In the genomic region with DNA sequence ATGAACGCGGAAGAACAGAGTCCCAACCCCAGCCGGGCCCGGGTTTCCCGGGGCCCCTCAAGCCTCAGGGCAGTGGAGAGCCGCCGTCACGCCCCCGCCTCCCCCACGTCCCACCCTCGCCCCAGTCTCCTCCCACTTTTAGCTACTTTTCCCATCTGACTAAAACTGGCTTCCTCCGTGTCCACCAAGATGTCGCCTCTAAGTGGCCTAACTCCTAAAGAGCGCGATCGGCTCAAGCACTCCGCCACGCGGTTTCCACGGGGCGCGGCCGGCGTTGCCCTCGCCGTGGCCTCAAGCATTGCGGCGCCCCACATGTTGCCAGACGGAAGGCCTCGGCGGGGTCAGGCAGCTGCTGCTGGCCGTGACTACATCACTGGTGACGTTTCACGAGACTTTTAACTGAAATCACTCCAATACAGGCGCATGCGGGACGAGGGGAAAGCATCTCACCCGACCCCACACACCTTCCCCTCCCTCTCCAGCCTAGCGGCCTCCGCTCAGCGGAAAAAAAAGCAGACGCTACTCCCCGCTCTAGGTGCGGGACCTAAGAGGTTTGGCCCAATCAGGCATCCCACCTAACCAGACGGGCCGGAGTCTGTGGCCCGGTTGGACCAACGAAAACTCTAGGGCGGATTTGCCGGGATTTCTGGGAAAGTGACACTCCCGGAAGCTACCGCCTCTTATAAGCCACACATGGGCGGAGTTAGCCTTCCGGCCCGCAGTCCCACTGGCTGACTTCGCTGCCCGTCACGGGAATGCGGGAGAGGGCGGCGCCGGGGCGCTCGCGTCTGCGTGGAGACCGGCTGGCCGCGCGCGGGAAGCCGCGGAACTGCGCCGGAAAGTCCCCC, we compare ENCODE assay signal across 1 cellular context.
TF ChIP-seq lines count a peak whose summit lies in the region.

A gene (plus strand): TSS at position 785 of the 848 bp plus-strand sequence. CDS start 3,251 bp downstream, outside the sequence.

TF ChIP-seq in GM12878, 131 proteins besides CTCF, POLR2A, EP300 and RAD21 (continued from another document and continues in another):
- TF ChIP-seq CBX5 (IDR thresholded peaks at IDR 0.05; ENCODE audit: low read depth) (no peak), SREBF1 (IDR thresholded peaks at IDR 0.05; ENCODE audit: low read length) (no peak; the same call in 1 of the 2 replicates), PAX8 (IDR thresholded peaks at IDR 0.05) (no peak), TCF7 (IDR thresholded peaks at IDR 0.05; ENCODE audit: borderline replicate concordance) (no peak), IRF4 (IDR thresholded peaks at IDR 0.05; ENCODE audit: low read depth, low read length) (no peak), RCOR1 (conservative IDR thresholded peaks at IDR 0.05; ENCODE audit: low read depth, low read length) (no peak), SRF (IDR thresholded peaks at IDR 0.05; ENCODE audit: low read depth in 2 of 2, low read length in 2 of 2) (peak in 1 of 2 experiments; percentile 17; a peak in 1 of 4 replicates), IKZF1 (conservative IDR thresholded peaks at IDR 0.05) (peak; percentile 91), JUND (IDR thresholded peaks at IDR 0.05; ENCODE audit: low read depth, low read length) (no peak), NFIC (IDR thresholded peaks at IDR 0.05; ENCODE audit: low read depth, low read length) (no peak), BACH1 (IDR thresholded peaks at IDR 0.05; ENCODE audit: borderline replicate concordance) (peak; percentile 78), STAT1 (conservative IDR thresholded peaks at IDR 0.05) (peak; percentile 57; the same call in 1 of the 2 replicates), CEBPB (IDR thresholded peaks at IDR 0.05; ENCODE audit: borderline replicate concordance in 1 of 2, low read depth in 2 of 2, low read length in 2 of 2) (no peak), NR2F1 (conservative IDR thresholded peaks at IDR 0.05) (peak; percentile 72), HDGF (IDR thresholded peaks at IDR 0.05) (no peak), ETV6 (conservative IDR thresholded peaks at IDR 0.05 in 1 of 2, IDR thresholded peaks at IDR 0.05 in 1 of 2; ENCODE audit: borderline replicate concordance in 1 of 2, low read depth in 1 of 2) (no peak), CHD4 (IDR thresholded peaks at IDR 0.05) (no peak), LARP7 (IDR thresholded peaks at IDR 0.05) (peak; percentile 41; the same call in 1 of the 2 replicates), ZNF207 (IDR thresholded peaks at IDR 0.05; ENCODE audit: borderline replicate concordance) (no peak), MTA3 (IDR thresholded peaks at IDR 0.05; ENCODE audit: borderline replicate concordance, low read length) (no peak), SMAD1 (IDR thresholded peaks at IDR 0.05; ENCODE audit: low read depth, partially characterized antibody) (peak; percentile 47), KDM1A (IDR thresholded peaks at IDR 0.05; ENCODE audit: borderline replicate concordance) (no peak), RBBP5 (conservative IDR thresholded peaks at IDR 0.05) (no peak), ZNF24 (IDR thresholded peaks at IDR 0.05) (no peak), MEF2B (IDR thresholded peaks at IDR 0.05; ENCODE audit: partially characterized antibody, poor library complexity, severe bottlenecking) (no peak), DPF2 (IDR thresholded peaks at IDR 0.05) (peak; percentile 97), MXI1 (IDR thresholded peaks at IDR 0.05; ENCODE audit: low read depth, low read length) (peak; percentile 72; the same call in 1 of the 2 replicates), MTA2 (IDR thresholded peaks at IDR 0.05; ENCODE audit: low read depth) (peak; percentile 37; the same call in 1 of the 2 replicates), SPI1 (IDR thresholded peaks at IDR 0.05; ENCODE audit: borderline replicate concordance, insufficient read depth, low read depth, low read length) (no peak), FOS (IDR thresholded peaks at IDR 0.05; ENCODE audit: borderline replicate concordance, extremely low read depth, insufficient read length) (peak; percentile 21), NBN (IDR thresholded peaks at IDR 0.05) (peak; percentile 74; the same call in 1 of the 2 replicates), ZNF622 (IDR thresholded peaks at IDR 0.05) (no peak), POLR2AphosphoS5 (IDR thresholded peaks at IDR 0.05; ENCODE audit: low read length) (peak; percentile 70; the same call in 1 of the 2 replicates), EZH2 (IDR thresholded peaks at IDR 0.05; ENCODE audit: borderline replicate concordance, control insufficient read depth, low read depth, low read length) (no peak)
- TF ChIP-seq, protein P1, sequence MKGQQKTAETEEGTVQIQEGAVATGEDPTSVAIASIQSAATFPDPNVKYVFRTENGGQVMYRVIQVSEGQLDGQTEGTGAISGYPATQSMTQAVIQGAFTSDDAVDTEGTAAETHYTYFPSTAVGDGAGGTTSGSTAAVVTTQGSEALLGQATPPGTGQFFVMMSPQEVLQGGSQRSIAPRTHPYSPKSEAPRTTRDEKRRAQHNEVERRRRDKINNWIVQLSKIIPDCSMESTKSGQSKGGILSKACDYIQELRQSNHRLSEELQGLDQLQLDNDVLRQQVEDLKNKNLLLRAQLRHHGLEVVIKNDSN (IDR thresholded peaks at IDR 0.05; ENCODE audit: borderline replicate concordance, extremely low read length, insufficient read depth, low read depth, low read length) = no peak
- TF ChIP-seq, protein P2, sequence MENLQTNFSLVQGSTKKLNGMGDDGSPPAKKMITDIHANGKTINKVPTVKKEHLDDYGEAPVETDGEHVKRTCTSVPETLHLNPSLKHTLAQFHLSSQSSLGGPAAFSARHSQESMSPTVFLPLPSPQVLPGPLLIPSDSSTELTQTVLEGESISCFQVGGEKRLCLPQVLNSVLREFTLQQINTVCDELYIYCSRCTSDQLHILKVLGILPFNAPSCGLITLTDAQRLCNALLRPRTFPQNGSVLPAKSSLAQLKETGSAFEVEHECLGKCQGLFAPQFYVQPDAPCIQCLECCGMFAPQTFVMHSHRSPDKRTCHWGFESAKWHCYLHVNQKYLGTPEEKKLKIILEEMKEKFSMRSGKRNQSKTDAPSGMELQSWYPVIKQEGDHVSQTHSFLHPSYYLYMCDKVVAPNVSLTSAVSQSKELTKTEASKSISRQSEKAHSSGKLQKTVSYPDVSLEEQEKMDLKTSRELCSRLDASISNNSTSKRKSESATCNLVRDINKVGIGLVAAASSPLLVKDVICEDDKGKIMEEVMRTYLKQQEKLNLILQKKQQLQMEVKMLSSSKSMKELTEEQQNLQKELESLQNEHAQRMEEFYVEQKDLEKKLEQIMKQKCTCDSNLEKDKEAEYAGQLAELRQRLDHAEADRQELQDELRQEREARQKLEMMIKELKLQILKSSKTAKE (IDR thresholded peaks at IDR 0.05; ENCODE audit: low read depth, poor library complexity, severe bottlenecking) = peak; percentile 17
- TF ChIP-seq, protein P3, sequence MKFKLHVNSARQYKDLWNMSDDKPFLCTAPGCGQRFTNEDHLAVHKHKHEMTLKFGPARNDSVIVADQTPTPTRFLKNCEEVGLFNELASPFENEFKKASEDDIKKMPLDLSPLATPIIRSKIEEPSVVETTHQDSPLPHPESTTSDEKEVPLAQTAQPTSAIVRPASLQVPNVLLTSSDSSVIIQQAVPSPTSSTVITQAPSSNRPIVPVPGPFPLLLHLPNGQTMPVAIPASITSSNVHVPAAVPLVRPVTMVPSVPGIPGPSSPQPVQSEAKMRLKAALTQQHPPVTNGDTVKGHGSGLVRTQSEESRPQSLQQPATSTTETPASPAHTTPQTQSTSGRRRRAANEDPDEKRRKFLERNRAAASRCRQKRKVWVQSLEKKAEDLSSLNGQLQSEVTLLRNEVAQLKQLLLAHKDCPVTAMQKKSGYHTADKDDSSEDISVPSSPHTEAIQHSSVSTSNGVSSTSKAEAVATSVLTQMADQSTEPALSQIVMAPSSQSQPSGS (IDR thresholded peaks at IDR 0.05; ENCODE audit: low read length) = no peak
- TF ChIP-seq, protein P4, sequence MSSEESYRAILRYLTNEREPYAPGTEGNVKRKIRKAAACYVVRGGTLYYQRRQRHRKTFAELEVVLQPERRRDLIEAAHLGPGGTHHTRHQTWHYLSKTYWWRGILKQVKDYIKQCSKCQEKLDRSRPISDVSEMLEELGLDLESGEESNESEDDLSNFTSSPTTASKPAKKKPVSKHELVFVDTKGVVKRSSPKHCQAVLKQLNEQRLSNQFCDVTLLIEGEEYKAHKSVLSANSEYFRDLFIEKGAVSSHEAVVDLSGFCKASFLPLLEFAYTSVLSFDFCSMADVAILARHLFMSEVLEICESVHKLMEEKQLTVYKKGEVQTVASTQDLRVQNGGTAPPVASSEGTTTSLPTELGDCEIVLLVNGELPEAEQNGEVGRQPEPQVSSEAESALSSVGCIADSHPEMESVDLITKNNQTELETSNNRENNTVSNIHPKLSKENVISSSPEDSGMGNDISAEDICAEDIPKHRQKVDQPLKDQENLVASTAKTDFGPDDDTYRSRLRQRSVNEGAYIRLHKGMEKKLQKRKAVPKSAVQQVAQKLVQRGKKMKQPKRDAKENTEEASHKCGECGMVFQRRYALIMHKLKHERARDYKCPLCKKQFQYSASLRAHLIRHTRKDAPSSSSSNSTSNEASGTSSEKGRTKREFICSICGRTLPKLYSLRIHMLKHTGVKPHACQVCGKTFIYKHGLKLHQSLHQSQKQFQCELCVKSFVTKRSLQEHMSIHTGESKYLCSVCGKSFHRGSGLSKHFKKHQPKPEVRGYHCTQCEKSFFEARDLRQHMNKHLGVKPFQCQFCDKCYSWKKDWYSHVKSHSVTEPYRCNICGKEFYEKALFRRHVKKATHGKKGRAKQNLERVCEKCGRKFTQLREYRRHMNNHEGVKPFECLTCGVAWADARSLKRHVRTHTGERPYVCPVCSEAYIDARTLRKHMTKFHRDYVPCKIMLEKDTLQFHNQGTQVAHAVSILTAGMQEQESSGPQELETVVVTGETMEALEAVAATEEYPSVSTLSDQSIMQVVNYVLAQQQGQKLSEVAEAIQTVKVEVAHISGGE (CRISPR knock-in tag; IDR thresholded peaks at IDR 0.05) = no peak
- TF ChIP-seq, protein P5, sequence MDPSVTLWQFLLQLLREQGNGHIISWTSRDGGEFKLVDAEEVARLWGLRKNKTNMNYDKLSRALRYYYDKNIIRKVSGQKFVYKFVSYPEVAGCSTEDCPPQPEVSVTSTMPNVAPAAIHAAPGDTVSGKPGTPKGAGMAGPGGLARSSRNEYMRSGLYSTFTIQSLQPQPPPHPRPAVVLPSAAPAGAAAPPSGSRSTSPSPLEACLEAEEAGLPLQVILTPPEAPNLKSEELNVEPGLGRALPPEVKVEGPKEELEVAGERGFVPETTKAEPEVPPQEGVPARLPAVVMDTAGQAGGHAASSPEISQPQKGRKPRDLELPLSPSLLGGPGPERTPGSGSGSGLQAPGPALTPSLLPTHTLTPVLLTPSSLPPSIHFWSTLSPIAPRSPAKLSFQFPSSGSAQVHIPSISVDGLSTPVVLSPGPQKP (IDR thresholded peaks at IDR 0.05; ENCODE audit: low read depth, low read length) = peak; percentile 56; the same call in 1 of the 2 replicates
- TF ChIP-seq, protein P6, sequence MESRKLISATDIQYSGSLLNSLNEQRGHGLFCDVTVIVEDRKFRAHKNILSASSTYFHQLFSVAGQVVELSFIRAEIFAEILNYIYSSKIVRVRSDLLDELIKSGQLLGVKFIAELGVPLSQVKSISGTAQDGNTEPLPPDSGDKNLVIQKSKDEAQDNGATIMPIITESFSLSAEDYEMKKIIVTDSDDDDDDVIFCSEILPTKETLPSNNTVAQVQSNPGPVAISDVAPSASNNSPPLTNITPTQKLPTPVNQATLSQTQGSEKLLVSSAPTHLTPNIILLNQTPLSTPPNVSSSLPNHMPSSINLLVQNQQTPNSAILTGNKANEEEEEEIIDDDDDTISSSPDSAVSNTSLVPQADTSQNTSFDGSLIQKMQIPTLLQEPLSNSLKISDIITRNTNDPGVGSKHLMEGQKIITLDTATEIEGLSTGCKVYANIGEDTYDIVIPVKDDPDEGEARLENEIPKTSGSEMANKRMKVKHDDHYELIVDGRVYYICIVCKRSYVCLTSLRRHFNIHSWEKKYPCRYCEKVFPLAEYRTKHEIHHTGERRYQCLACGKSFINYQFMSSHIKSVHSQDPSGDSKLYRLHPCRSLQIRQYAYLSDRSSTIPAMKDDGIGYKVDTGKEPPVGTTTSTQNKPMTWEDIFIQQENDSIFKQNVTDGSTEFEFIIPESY (IDR thresholded peaks at IDR 0.05) = no peak
- TF ChIP-seq, protein P7, sequence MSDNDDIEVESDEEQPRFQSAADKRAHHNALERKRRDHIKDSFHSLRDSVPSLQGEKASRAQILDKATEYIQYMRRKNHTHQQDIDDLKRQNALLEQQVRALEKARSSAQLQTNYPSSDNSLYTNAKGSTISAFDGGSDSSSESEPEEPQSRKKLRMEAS (IDR thresholded peaks at IDR 0.05; ENCODE audit: low read depth, low read length) = peak; percentile 89
- TF ChIP-seq, protein P8, sequence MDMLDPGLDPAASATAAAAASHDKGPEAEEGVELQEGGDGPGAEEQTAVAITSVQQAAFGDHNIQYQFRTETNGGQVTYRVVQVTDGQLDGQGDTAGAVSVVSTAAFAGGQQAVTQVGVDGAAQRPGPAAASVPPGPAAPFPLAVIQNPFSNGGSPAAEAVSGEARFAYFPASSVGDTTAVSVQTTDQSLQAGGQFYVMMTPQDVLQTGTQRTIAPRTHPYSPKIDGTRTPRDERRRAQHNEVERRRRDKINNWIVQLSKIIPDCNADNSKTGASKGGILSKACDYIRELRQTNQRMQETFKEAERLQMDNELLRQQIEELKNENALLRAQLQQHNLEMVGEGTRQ (IDR thresholded peaks at IDR 0.05; ENCODE audit: borderline replicate concordance, low read depth, low read length) = no peak; the same call in 1 of the 2 replicates
- TF ChIP-seq, protein P9, sequence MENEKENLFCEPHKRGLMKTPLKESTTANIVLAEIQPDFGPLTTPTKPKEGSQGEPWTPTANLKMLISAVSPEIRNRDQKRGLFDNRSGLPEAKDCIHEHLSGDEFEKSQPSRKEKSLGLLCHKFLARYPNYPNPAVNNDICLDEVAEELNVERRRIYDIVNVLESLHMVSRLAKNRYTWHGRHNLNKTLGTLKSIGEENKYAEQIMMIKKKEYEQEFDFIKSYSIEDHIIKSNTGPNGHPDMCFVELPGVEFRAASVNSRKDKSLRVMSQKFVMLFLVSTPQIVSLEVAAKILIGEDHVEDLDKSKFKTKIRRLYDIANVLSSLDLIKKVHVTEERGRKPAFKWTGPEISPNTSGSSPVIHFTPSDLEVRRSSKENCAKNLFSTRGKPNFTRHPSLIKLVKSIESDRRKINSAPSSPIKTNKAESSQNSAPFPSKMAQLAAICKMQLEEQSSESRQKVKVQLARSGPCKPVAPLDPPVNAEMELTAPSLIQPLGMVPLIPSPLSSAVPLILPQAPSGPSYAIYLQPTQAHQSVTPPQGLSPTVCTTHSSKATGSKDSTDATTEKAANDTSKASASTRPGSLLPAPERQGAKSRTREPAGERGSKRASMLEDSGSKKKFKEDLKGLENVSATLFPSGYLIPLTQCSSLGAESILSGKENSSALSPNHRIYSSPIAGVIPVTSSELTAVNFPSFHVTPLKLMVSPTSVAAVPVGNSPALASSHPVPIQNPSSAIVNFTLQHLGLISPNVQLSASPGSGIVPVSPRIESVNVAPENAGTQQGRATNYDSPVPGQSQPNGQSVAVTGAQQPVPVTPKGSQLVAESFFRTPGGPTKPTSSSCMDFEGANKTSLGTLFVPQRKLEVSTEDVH (IDR thresholded peaks at IDR 0.05; ENCODE audit: low read depth, partially characterized antibody) = peak; percentile 53
- TF ChIP-seq, protein P10, sequence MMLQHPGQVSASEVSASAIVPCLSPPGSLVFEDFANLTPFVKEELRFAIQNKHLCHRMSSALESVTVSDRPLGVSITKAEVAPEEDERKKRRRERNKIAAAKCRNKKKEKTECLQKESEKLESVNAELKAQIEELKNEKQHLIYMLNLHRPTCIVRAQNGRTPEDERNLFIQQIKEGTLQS (IDR thresholded peaks at IDR 0.05; ENCODE audit: borderline replicate concordance, extremely low read depth, low read depth, low read length) = no peak
